ENCODE assay signal across 20 cellular contexts in genomic region chr6:168631589-168631988, GRCh38.
"Had no signal": no experiment of that assay in that cellular context is flagged by ENCODE, and none has a peak within 500 bp of the region (broad histone marks: within the 10 kb centered on the region; RNA-seq: fewer than 3 reads in every experiment).

No MANE protein-coding gene starts in this region.

- H3K36me3 ChIP-seq: esophagus muscularis mucosa, gastrocnemius medialis, ovary, tibial nerve had no signal

- H3K4me3 Mint-ChIP-seq: dendritic cell treated with granulocyte-macrophage colony-stimulating factor and Interleukin-4, amounts not matched to agents 40 ng/mL and 50 ng/mL, for 4 days; effector memory CD8-positive, alpha-beta T cell; naive thymus-derived CD8-positive, alpha-beta T cell; neural crest cell; stimulated activated effector memory CD8-positive, alpha-beta T cell treated with anti-CD3 and anti-CD28 coated beads, Interleukin-12 subunit alpha, Interleukin-12 subunit beta, amount 100 ng/mL, for 72 hours; stimulated activated naive CD8-positive, alpha-beta T cell treated with anti-CD3 and anti-CD28 coated beads, Interleukin-15, Interleukin-2, amounts not matched to agents 100 ng/mL and 50 ng/mL, for 24 hours had no signal

- H3K4me1 ChIP-seq: gastrocnemius medialis, testis, tibial nerve had no signal

- H3K36me3 Mint-ChIP-seq: naive thymus-derived CD8-positive, alpha-beta T cell; stimulated activated effector memory CD8-positive, alpha-beta T cell treated with anti-CD3 and anti-CD28 coated beads, Interleukin-12 subunit alpha, Interleukin-12 subunit beta, amount 100 ng/mL, for 72 hours had no signal

- H3K9me3 Mint-ChIP-seq: stimulated activated effector memory CD8-positive, alpha-beta T cell treated with anti-CD3 and anti-CD28 coated beads, Interleukin-12 subunit alpha, Interleukin-12 subunit beta, amount 100 ng/mL, for 72 hours; stimulated activated naive CD8-positive, alpha-beta T cell treated with anti-CD3 and anti-CD28 coated beads, Interleukin-15, Interleukin-2, amounts not matched to agents 100 ng/mL and 50 ng/mL, for 24 hours had no signal

- H3K4me3 ChIP-seq: esophagus muscularis mucosa, gastrocnemius medialis, mucosa of descending colon, ovary, testis, tibial nerve had no signal

- DNase-seq: effector memory CD8-positive, alpha-beta T cell; gastrocnemius medialis; glutamatergic neuron; left colon; mammary epithelial cell; mucosa of descending colon; naive thymus-derived CD8-positive, alpha-beta T cell; nucleus accumbens; ovary; right cardiac atrium; stimulated activated CD4-positive, alpha-beta T cell treated with anti-CD3 and anti-CD28 coated beads, Interleukin-4, amount 100 ng/mL, for 1 hour; stimulated activated CD8-positive, alpha-beta memory T cell treated with anti-CD3 and anti-CD28 coated beads, Interleukin-4, amount 100 ng/mL, for 48 hours; testis had no signal

- ATAC-seq: effector memory CD8-positive, alpha-beta T cell; gastrocnemius medialis; left colon; mucosa of descending colon; naive thymus-derived CD8-positive, alpha-beta T cell; right cardiac atrium; stimulated activated effector memory CD8-positive, alpha-beta T cell treated with anti-CD3 and anti-CD28 coated beads, Interleukin-12 subunit alpha, Interleukin-12 subunit beta, amount 100 ng/mL, for 72 hours had no signal

- H3K27me3 ChIP-seq: esophagus muscularis mucosa, gastrocnemius medialis, ovary, testis, tibial nerve had no signal

- H3K27ac ChIP-seq: epithelial cell of prostate, esophagus muscularis mucosa, gastrocnemius medialis, ovary, testis, tibial nerve had no signal

- H3K27ac Mint-ChIP-seq: dendritic cell treated with granulocyte-macrophage colony-stimulating factor and Interleukin-4, amounts not matched to agents 40 ng/mL and 50 ng/mL, for 4 days; effector memory CD8-positive, alpha-beta T cell; stimulated activated effector memory CD8-positive, alpha-beta T cell treated with anti-CD3 and anti-CD28 coated beads, Interleukin-12 subunit alpha, Interleukin-12 subunit beta, amount 100 ng/mL, for 72 hours; stimulated activated naive CD8-positive, alpha-beta T cell treated with anti-CD3 and anti-CD28 coated beads, Interleukin-15, Interleukin-2, amounts not matched to agents 100 ng/mL and 50 ng/mL, for 24 hours had no signal

- H3K4me1 Mint-ChIP-seq: naive thymus-derived CD8-positive, alpha-beta T cell; neural crest cell; stimulated activated effector memory CD8-positive, alpha-beta T cell treated with anti-CD3 and anti-CD28 coated beads, Interleukin-12 subunit alpha, Interleukin-12 subunit beta, amount 100 ng/mL, for 72 hours had no signal

- H3K9me3 ChIP-seq: esophagus muscularis mucosa, gastrocnemius medialis, mucosa of descending colon, ovary, testis had no signal

- H3K27me3 Mint-ChIP-seq: dendritic cell treated with granulocyte-macrophage colony-stimulating factor and Interleukin-4, amounts not matched to agents 40 ng/mL and 50 ng/mL, for 4 days; stimulated activated naive CD8-positive, alpha-beta T cell treated with anti-CD3 and anti-CD28 coated beads, Interleukin-15, Interleukin-2, amounts not matched to agents 100 ng/mL and 50 ng/mL, for 24 hours had no signal
